Comparison of ENCODE assay signal across 1 cellular context in the genomic region with DNA sequence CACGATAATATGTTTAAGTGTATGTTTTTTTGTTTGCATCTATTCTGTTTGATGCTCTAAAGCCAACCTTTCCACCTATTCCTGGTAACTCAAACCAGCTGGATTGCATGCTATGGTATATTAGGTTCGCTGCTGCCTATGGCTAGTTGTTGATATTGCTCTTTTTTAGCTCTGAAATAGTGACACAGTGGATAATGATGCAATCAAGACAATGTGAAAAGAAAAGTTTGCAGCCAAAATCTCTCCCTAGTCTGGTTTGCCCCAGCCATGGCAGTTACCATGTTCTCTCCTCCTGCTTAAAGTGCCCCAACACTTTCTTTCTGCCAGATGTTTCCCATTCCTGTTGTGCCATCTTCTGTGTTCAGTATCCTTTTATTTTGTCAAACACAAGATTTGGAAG.
TF ChIP-seq lines count a peak whose summit lies in the region.

No MANE protein-coding gene starts in this region.

TF ChIP-seq in GM23338, 12 proteins besides CTCF, POLR2A, EP300 and RAD21 (continued from another document):
- TF ChIP-seq, protein P1, sequence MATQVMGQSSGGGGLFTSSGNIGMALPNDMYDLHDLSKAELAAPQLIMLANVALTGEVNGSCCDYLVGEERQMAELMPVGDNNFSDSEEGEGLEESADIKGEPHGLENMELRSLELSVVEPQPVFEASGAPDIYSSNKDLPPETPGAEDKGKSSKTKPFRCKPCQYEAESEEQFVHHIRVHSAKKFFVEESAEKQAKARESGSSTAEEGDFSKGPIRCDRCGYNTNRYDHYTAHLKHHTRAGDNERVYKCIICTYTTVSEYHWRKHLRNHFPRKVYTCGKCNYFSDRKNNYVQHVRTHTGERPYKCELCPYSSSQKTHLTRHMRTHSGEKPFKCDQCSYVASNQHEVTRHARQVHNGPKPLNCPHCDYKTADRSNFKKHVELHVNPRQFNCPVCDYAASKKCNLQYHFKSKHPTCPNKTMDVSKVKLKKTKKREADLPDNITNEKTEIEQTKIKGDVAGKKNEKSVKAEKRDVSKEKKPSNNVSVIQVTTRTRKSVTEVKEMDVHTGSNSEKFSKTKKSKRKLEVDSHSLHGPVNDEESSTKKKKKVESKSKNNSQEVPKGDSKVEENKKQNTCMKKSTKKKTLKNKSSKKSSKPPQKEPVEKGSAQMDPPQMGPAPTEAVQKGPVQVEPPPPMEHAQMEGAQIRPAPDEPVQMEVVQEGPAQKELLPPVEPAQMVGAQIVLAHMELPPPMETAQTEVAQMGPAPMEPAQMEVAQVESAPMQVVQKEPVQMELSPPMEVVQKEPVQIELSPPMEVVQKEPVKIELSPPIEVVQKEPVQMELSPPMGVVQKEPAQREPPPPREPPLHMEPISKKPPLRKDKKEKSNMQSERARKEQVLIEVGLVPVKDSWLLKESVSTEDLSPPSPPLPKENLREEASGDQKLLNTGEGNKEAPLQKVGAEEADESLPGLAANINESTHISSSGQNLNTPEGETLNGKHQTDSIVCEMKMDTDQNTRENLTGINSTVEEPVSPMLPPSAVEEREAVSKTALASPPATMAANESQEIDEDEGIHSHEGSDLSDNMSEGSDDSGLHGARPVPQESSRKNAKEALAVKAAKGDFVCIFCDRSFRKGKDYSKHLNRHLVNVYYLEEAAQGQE (IDR thresholded peaks at IDR 0.05; ENCODE audit: unreplicated experiment) = no peak
